ENCODE assay signal across 14 cellular contexts in the genomic region with DNA sequence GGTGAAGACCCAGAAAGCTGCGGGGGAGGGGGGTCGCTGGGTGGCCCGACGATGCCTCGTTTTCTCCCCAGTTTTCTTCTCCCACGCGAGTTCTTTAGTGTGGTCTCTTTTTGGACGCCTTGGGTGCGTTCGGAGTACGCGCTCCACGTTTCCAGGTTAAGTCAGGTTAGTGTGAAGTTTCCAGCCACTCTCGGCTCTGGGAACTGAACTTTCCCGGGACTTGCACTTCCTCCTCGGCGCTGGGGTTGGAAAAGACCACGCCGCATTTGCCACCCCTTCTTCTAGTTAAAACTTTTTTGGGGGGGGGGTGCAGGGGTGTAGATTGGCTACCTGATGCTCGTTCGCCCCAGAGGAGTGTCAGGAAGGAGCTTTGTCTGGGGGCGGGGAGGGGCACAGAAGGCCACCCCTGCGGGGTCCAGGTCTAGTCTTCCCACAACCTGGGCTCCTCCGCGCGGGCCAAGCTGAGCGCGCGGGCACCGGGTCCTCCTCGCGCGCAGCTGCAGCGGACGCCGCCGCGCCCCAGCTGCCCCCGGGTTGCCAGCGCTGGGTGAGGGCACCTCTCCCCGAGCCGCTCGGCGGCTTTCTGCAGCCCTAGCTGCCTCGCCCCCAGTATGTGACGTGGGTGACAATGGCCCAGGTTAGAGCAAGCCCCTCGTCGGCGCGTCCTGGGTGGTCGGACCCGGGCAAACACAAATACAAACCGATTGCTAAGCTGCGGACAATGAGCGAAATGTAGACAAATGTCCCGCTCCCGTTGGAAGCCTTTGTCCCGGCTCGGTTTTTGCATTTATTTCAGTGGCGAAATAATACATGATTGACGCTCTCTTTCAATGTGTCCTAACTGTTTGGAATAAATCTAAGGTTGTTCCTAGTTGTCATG. TPM values are rescaled to one million over a fixed set of nuclear protein-coding genes. Genes with fewer than 3 reads are reported as not detected.
DNase-seq lines count a peak whose midpoint lies in the region; ATAC-seq and TF ChIP-seq lines count a peak whose summit lies in the region.
"Had no signal": no experiment of that assay in that cellular context is flagged by ENCODE, and none has a peak within 500 bp of the region (broad histone marks: within the 10 kb centered on the region; RNA-seq: fewer than 3 reads in every experiment).

No MANE protein-coding gene starts in this region.

- H3K27me3 Mint-ChIP-seq in activated CD4-positive, alpha-beta T cell treated with anti-CD3 and anti-CD28 coated beads for 36 hours = peaks cover 74% of the 10 kb centered on the region
- H3K27me3 Mint-ChIP-seq in WTC11 (ENCODE audit: low read depth) = peaks cover 93% of the 10 kb centered on the region

- ATAC-seq in activated CD4-positive, alpha-beta T cell treated with anti-CD3 and anti-CD28 coated beads for 36 hours = no peak
- peak; percentile 1; the same call in 1 of the 2 replicates for ATAC-seq in WTC11
- no peak for ATAC-seq in gastroesophageal sphincter
- no peak for ATAC-seq in HG02610 (IDR thresholded peaks at IDR 0.05; ENCODE audit: unreplicated experiment)
- ATAC-seq: heart right ventricle had no signal

- peaks cover 46% of the 10 kb centered on the region for H3K4me1 Mint-ChIP-seq in activated CD4-positive, alpha-beta T cell treated with anti-CD3 and anti-CD28 coated beads for 36 hours
- peaks cover 52% of the 10 kb centered on the region for H3K4me1 Mint-ChIP-seq in WTC11

- H3K9me3 ChIP-seq in iPS-15b (ENCODE audit: control insufficient read depth, insufficient read depth, low read length) = no peaks in the 10 kb centered on the region
- no peaks in the 10 kb centered on the region for H3K9me3 ChIP-seq in smooth muscle cell (replicated peaks; ENCODE audit: low read depth)
- no peaks in the 10 kb centered on the region for H3K9me3 ChIP-seq in gastroesophageal sphincter
- H3K9me3 ChIP-seq: heart right ventricle had no signal

- no peaks in the 10 kb centered on the region for H3F3A ChIP-seq in smooth muscle cell (ENCODE audit: low read depth)

- CTCF ChIA-PET in activated CD4-positive, alpha-beta T cell treated with anti-CD3 and anti-CD28 coated beads for 36 hours (lab: Charles Lee) = interaction anchor here (0.7 to 1.0 kb wide), 2 partner anchors 10 to 280 kb away, joined by 3 to 5 read pairs; no protein-coding TSS in a partner anchor
- CTCF ChIA-PET in WTC11 (lab: Charles Lee) = interaction anchor here (0.7 to 5.4 kb wide), 8 partner anchors 11 to 672 kb away, joined by 3 to 53 read pairs (median 8); no protein-coding TSS in a partner anchor

- H3K27me3 ChIP-seq in iPS-15b (ENCODE audit: control insufficient read depth, insufficient read depth, low read length) = peaks cover 77% of the 10 kb centered on the region
- H3K27me3 ChIP-seq in smooth muscle cell (ENCODE audit: low read depth) = peaks cover 100% of the 10 kb centered on the region
- H3K27me3 ChIP-seq in gastroesophageal sphincter = peaks cover 100% of the 10 kb centered on the region

- H3K36me3 ChIP-seq in iPS-15b (ENCODE audit: control insufficient read depth, insufficient read depth, low read length) (no peaks in the 10 kb centered on the region), smooth muscle cell (ENCODE audit: low read depth) (no peaks in the 10 kb centered on the region), gastroesophageal sphincter (no peaks in the 10 kb centered on the region)
- H3K36me3 ChIP-seq: heart right ventricle had no signal

- H3K9ac ChIP-seq in iPS-15b (ENCODE audit: low read depth, low read length) (no peak overlapping the region), smooth muscle cell (ENCODE audit: low read depth) (no peak overlapping the region)
- H3K9ac ChIP-seq: GM23248 had no signal

- POLR2A ChIA-PET in activated CD4-positive, alpha-beta T cell treated with anti-CD3 and anti-CD28 coated beads for 36 hours (lab: Charles Lee) = no interaction called here
- POLR2A ChIA-PET in WTC11 (lab: Charles Lee) = interaction anchor here (0.6 kb wide), 2 partner anchors 194 to 291 kb away, joined by 3 to 5 read pairs; no protein-coding TSS in a partner anchor

- H3K27ac ChIP-seq in smooth muscle cell (ENCODE audit: low read depth) (no peak overlapping the region), gastroesophageal sphincter (no peak overlapping the region)
- H3K27ac ChIP-seq: GM23248, heart right ventricle had no signal

- no peak overlapping the region for H3K4me3 Mint-ChIP-seq in activated CD4-positive, alpha-beta T cell treated with anti-CD3 and anti-CD28 coated beads for 36 hours
- peak overlapping the region; percentile 66 for H3K4me3 Mint-ChIP-seq in WTC11

- no peaks in the 10 kb centered on the region for H3K79me2 ChIP-seq in smooth muscle cell (ENCODE audit: low read depth)

- no peaks in the 10 kb centered on the region for H3K36me3 Mint-ChIP-seq in activated CD4-positive, alpha-beta T cell treated with anti-CD3 and anti-CD28 coated beads for 36 hours (ENCODE audit: low read depth)
- no peaks in the 10 kb centered on the region for H3K36me3 Mint-ChIP-seq in WTC11

- no peak overlapping the region for H3K27ac Mint-ChIP-seq in activated CD4-positive, alpha-beta T cell treated with anti-CD3 and anti-CD28 coated beads for 36 hours
- no peak overlapping the region for H3K27ac Mint-ChIP-seq in WTC11

- 1% methylated on average over 49 of the region's 61 CpGs for WGBS in smooth muscle cell (ENCODE audit: low lambda C conversion rate)
- 4 to 5% methylated on average over 21 to 23 of the region's 61 CpGs for WGBS in gastroesophageal sphincter (ENCODE audit: low coverage in 1 of 2), 2 donors

- H2AFZ ChIP-seq in smooth muscle cell (ENCODE audit: low read depth) = no peak overlapping the region
- H2AFZ ChIP-seq: GM23248 had no signal

- peak overlapping the region; percentile 5 for H3K4me2 ChIP-seq in smooth muscle cell

- no peak for TF ChIP-seq EP300 in gastroesophageal sphincter (IDR thresholded peaks at IDR 0.05)

- no peak for TF ChIP-seq POLR2A in gastroesophageal sphincter (IDR thresholded peaks at IDR 0.05)

- intact Hi-C loops in activated CD4-positive, alpha-beta T cell treated with anti-CD3 and anti-CD28 coated beads for 36 hours (cut with DNase I, micrococcal nuclease) = loop anchor here (5.0 to 10.0 kb wide), 3 partner anchors 1052 to 1151 kb away; a partner anchor contains a TSS

- no peak for TF ChIP-seq CTCF in WTC11 (IDR thresholded peaks at IDR 0.05)
- no peak for TF ChIP-seq CTCF in smooth muscle cell (IDR thresholded peaks at IDR 0.05; ENCODE audit: borderline replicate concordance, insufficient read depth, poor library complexity, severe bottlenecking)
- no peak for TF ChIP-seq CTCF in gastroesophageal sphincter (IDR thresholded peaks at IDR 0.05)

- H3K4me3 ChIP-seq in iPS-15b (ENCODE audit: low read depth, low read length) (peak overlapping the region; percentile 43), smooth muscle cell (no peak overlapping the region), gastroesophageal sphincter (no peak overlapping the region)
- H3K4me3 ChIP-seq: GM23248 had no signal

- no peaks in the 10 kb centered on the region for H3K9me3 Mint-ChIP-seq in activated CD4-positive, alpha-beta T cell treated with anti-CD3 and anti-CD28 coated beads for 36 hours (ENCODE audit: low read depth)
- H3K9me3 Mint-ChIP-seq in WTC11 = no peaks in the 10 kb centered on the region

- peak; percentile 18 for DNase-seq in activated CD4-positive, alpha-beta T cell treated with anti-CD3 and anti-CD28 coated beads for 36 hours
- no peak for DNase-seq in activated CD4-positive, alpha-beta T cell treated with anti-CD3 and anti-CD28 coated beads for 4 hours
- DNase-seq in WTC11 (ENCODE audit: low spot score) = peak; percentile 55
- no peak for DNase-seq in smooth muscle cell (lab: John Stamatoyannopoulos, UW; ENCODE audit: unreplicated experiment)
- no peak for DNase-seq in NCI-H1436 (lab: John Stamatoyannopoulos, UW)
- DNase-seq: activated effector memory CD4-positive, alpha-beta T cell treated with Interleukin-2 at 50 U/mL for 16 hours; dermis blood vessel endothelial cell; GF-D8; GM23248; heart right ventricle; Kasumi-1 had no signal

- H3K4me1 ChIP-seq in iPS-15b (ENCODE audit: control insufficient read depth, insufficient read depth, low read length) (peaks cover 12% of the 10 kb centered on the region), smooth muscle cell (ENCODE audit: low read depth) (peaks cover 32% of the 10 kb centered on the region), gastroesophageal sphincter (peaks cover 0 to 73% (median 42%) of the 10 kb centered on the region in 3 donors)

- H4K20me1 ChIP-seq in smooth muscle cell (ENCODE audit: low read depth) = no peaks in the 10 kb centered on the region

TF ChIP-seq in WTC11, 78 proteins besides CTCF, POLR2A, EP300 and RAD21 (continues in another document):
- no peak for TF ChIP-seq ZNF423 (CRISPR knock-in tag; IDR thresholded peaks at IDR 0.05)
- TF ChIP-seq ZNF232 (CRISPR knock-in tag; IDR thresholded peaks at IDR 0.05) = no peak
- TF ChIP-seq, protein P1, sequence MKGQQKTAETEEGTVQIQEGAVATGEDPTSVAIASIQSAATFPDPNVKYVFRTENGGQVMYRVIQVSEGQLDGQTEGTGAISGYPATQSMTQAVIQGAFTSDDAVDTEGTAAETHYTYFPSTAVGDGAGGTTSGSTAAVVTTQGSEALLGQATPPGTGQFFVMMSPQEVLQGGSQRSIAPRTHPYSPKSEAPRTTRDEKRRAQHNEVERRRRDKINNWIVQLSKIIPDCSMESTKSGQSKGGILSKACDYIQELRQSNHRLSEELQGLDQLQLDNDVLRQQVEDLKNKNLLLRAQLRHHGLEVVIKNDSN (CRISPR knock-in tag; IDR thresholded peaks at IDR 0.05) = no peak
- TF ChIP-seq, protein P2, sequence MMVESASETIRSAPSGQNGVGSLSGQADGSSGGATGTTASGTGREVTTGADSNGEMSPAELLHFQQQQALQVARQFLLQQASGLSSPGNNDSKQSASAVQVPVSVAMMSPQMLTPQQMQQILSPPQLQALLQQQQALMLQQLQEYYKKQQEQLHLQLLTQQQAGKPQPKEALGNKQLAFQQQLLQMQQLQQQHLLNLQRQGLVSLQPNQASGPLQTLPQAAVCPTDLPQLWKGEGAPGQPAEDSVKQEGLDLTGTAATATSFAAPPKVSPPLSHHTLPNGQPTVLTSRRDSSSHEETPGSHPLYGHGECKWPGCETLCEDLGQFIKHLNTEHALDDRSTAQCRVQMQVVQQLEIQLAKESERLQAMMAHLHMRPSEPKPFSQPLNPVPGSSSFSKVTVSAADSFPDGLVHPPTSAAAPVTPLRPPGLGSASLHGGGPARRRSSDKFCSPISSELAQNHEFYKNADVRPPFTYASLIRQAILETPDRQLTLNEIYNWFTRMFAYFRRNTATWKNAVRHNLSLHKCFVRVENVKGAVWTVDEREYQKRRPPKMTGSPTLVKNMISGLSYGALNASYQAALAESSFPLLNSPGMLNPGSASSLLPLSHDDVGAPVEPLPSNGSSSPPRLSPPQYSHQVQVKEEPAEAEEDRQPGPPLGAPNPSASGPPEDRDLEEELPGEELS (CRISPR knock-in tag; IDR thresholded peaks at IDR 0.05) = no peak
- TF ChIP-seq ZBTB21 (CRISPR knock-in tag; IDR thresholded peaks at IDR 0.05; ENCODE audit: borderline replicate concordance) = no peak
- TF ChIP-seq RORB (CRISPR knock-in tag; IDR thresholded peaks at IDR 0.05) = no peak

RNA-seq across cellular contexts. Expression of a gene that starts 1.7 kb away (rescaled TPM):
- total RNA-seq in activated CD4-positive, alpha-beta T cell treated with anti-CD3 and anti-CD28 coated beads for 36 hours = not detected
- not detected in 3 replicates for total RNA-seq in WTC11 (2021)
- total RNA-seq in smooth muscle cell = not detected in 2 replicates
- not detected in 2 replicates for polyA plus RNA-seq in smooth muscle cell
- not detected for total RNA-seq in gastroesophageal sphincter
- total RNA-seq: dermis blood vessel endothelial cell, GM23248, heart right ventricle had no signal
- polyA plus RNA-seq: GM23248, heart right ventricle had no signal

Comparison
In these comparisons a context has a peak if more than half of its experiments do, and no peak if none do; other contexts are left out.
1. DNase-seq: peak in activated CD4-positive, alpha-beta T cell treated with anti-CD3 and anti-CD28 coated beads for 36 hours (single experiment) and WTC11 (single experiment); none in activated CD4-positive, alpha-beta T cell treated with anti-CD3 and anti-CD28 coated beads for 4 hours (0 of 2), smooth muscle cell (single experiment) and NCI-H1436 (single experiment).